Comparison of ENCODE assay signal across 8 cellular contexts in the genomic region with DNA sequence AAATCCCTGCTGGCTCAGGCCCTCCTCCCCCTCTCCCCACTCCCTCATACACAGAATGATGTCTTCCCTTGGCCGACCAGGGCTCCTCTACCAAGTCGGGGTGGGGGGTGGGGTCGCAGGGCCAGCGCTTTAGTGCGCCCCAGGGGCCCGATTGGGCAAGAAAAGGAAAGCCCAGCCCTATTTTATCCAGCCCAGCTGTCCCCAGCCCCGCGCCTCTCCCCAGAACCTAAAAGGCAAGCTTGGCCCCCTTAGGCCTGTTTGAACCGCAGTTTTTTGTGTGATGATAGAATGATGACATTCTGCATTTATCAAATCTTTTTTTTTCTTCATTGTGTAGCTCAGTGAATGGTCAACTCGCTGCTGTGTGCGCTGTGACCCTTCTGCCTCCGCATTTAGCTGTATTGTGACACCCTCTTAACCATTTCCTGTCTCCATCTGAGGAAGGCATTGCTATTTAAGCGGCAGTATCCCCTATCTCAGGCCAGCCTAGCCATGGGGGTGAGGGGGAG.
DNase-seq lines count a peak whose midpoint lies in the region; TF ChIP-seq lines count a peak whose summit lies in the region.

No MANE protein-coding gene starts in this region.

- peak overlapping the region in 1 of 2 donors; percentile 38 for H3K27ac ChIP-seq in esophagus (ENCODE audit: low read depth in 2 of 2, low read length in 1 of 2)

- H3K27ac Mint-ChIP-seq in progenitor cell of endocrine pancreas = peak overlapping the region; percentile 76

- H3K4me1 ChIP-seq in esophagus (ENCODE audit: control insufficient read depth in 2 of 2, insufficient read depth in 2 of 2, low read length in 1 of 2) = peaks cover 2 to 14% of the 10 kb centered on the region in 2 donors

- no peaks in the 10 kb centered on the region for H3K9me3 Mint-ChIP-seq in progenitor cell of endocrine pancreas (ENCODE audit: low read depth)

- no peak for TF ChIP-seq CTCF in progenitor cell of endocrine pancreas (IDR thresholded peaks at IDR 0.05; ENCODE audit: unreplicated experiment)

- no peaks in the 10 kb centered on the region for H3K36me3 ChIP-seq in esophagus (ENCODE audit: control insufficient read depth in 2 of 2, insufficient read depth in 2 of 2, low read length in 1 of 2)

- 12 to 29% methylated on average over 13 of the region's 13 CpGs for WGBS in esophagus, 2 donors

- H3K4me3 Mint-ChIP-seq in progenitor cell of endocrine pancreas (ENCODE audit: low read depth) = peak overlapping the region; percentile 95

- H3K27me3 ChIP-seq in esophagus (ENCODE audit: control insufficient read depth in 1 of 2, insufficient read depth in 2 of 2, low read length in 2 of 2) = no peaks in the 10 kb centered on the region

- H3K4me3 ChIP-seq in esophagus (ENCODE audit: low read depth in 1 of 2, low read length in 2 of 2) = peak overlapping the region; percentile 28 to 52

- peaks cover 0 to 2% of the 10 kb centered on the region in 2 donors for H3K9me3 ChIP-seq in esophagus (ENCODE audit: control insufficient read depth in 2 of 2, insufficient read depth in 1 of 2, low read depth in 1 of 2, low read length in 1 of 2)

- DNase-seq in DMS153 treated with DMSO at 0.1 percent for 48 hours (lab: John Stamatoyannopoulos, UW; ENCODE audit: unreplicated experiment) = peak; percentile 19
- DNase-seq in DMS153 (lab: John Stamatoyannopoulos, UW) = no peak
- peak; percentile 21 for DNase-seq in RKO (ENCODE audit: low spot score)
- no peak for DNase-seq in progenitor cell of endocrine pancreas (ENCODE audit: low spot score, unreplicated experiment)
- no peak for DNase-seq in effector CD4-positive, alpha-beta T cell
- no peak for DNase-seq in NCI-H345 treated with DMSO at 0.1 percent for 48 hours (lab: John Stamatoyannopoulos, UW; ENCODE audit: unreplicated experiment)
- DNase-seq in stimulated activated naive CD4-positive, alpha-beta T cell (lab: John Stamatoyannopoulos, UW) = no peak

- H3K4me1 Mint-ChIP-seq in progenitor cell of endocrine pancreas (ENCODE audit: low read depth) = peaks cover 66% of the 10 kb centered on the region

- peaks cover 24% of the 10 kb centered on the region for H3K27me3 Mint-ChIP-seq in progenitor cell of endocrine pancreas

- H3K36me3 Mint-ChIP-seq in progenitor cell of endocrine pancreas (ENCODE audit: insufficient read depth) = no peaks in the 10 kb centered on the region

Comparison
In these comparisons a context has a peak if more than half of its experiments do, and no peak if none do; other contexts are left out.
1. DNase-seq: peak in DMS153 treated with DMSO at 0.1 percent for 48 hours (single experiment) and RKO (single experiment); none in DMS153 (single experiment), progenitor cell of endocrine pancreas (single experiment), effector CD4-positive, alpha-beta T cell (single experiment), NCI-H345 treated with DMSO at 0.1 percent for 48 hours (single experiment) and stimulated activated naive CD4-positive, alpha-beta T cell (0 of 6).